Comparison of ENCODE assay signal across 14 cellular contexts in genomic region chr4:26907731-26908599, GRCh38. TPM values are rescaled to one million over a fixed set of nuclear protein-coding genes. Genes with fewer than 3 reads are reported as not detected.
DNase-seq lines count a peak whose midpoint lies in the region; ATAC-seq, FAIRE-seq and TF ChIP-seq lines count a peak whose summit lies in the region.
"Had no signal": no experiment of that assay in that cellular context is flagged by ENCODE, and none has a peak within 500 bp of the region (broad histone marks: within the 10 kb centered on the region; RNA-seq: fewer than 3 reads in every experiment).

No MANE protein-coding gene starts in this region.

- no peak for TF ChIP-seq POLR2A in vagina (IDR thresholded peaks at IDR 0.05)
- no peak for TF ChIP-seq POLR2A in H54 (IDR thresholded peaks at IDR 0.05; ENCODE audit: low read depth, low read length)

- H3K4me3 Mint-ChIP-seq in activated CD8-positive, alpha-beta T cell treated with anti-CD3 and anti-CD28 coated beads for 36 hours: no peak overlapping the region
- no peak overlapping the region for H3K4me3 Mint-ChIP-seq in activated CD8-positive, alpha-beta T cell treated with anti-CD3 and anti-CD28 coated beads, Interleukin-2, amount 10 ng/mL, durations not matched to agents 7 days and 5 days

- peaks cover 6% of the 10 kb centered on the region for H3K36me3 Mint-ChIP-seq in activated CD8-positive, alpha-beta T cell treated with anti-CD3 and anti-CD28 coated beads for 36 hours (ENCODE audit: low read depth)
- H3K36me3 Mint-ChIP-seq in activated CD8-positive, alpha-beta T cell treated with anti-CD3 and anti-CD28 coated beads, Interleukin-2, amount 10 ng/mL, durations not matched to agents 7 days and 5 days (ENCODE audit: low read depth): peaks cover 22% of the 10 kb centered on the region

- H3K4me1 Mint-ChIP-seq in activated CD8-positive, alpha-beta T cell treated with anti-CD3 and anti-CD28 coated beads for 36 hours (ENCODE audit: low read depth): peaks cover 69% of the 10 kb centered on the region
- peaks cover 56% of the 10 kb centered on the region for H3K4me1 Mint-ChIP-seq in activated CD8-positive, alpha-beta T cell treated with anti-CD3 and anti-CD28 coated beads, Interleukin-2, amount 10 ng/mL, durations not matched to agents 7 days and 5 days (ENCODE audit: low read depth)

- CTCF ChIA-PET in activated CD8-positive, alpha-beta T cell treated with anti-CD3 and anti-CD28 coated beads for 36 hours (lab: Charles Lee): interaction anchor here (0.8 to 1.1 kb wide), 3 partner anchors 9 to 22 kb away, joined by 3 to 5 read pairs (median 3); no protein-coding TSS in a partner anchor
- CTCF ChIA-PET in activated CD8-positive, alpha-beta T cell treated with anti-CD3 and anti-CD28 coated beads, Interleukin-2, amount 10 ng/mL, durations not matched to agents 7 days and 5 days (lab: Charles Lee): interaction anchor here (1.3 kb wide), 1 partner anchor 9 kb away, joined by 5 read pairs; no protein-coding TSS in a partner anchor

- POLR2A ChIA-PET in activated CD8-positive, alpha-beta T cell treated with anti-CD3 and anti-CD28 coated beads for 36 hours (lab: Charles Lee): interaction anchor here (0.8 to 1.5 kb wide), 3 partner anchors 9 to 18 kb away, joined by 3 read pairs; no protein-coding TSS in a partner anchor
- POLR2A ChIA-PET in activated CD8-positive, alpha-beta T cell treated with anti-CD3 and anti-CD28 coated beads, Interleukin-2, amount 10 ng/mL, durations not matched to agents 7 days and 5 days (lab: Charles Lee): no interaction called here

- H3K36me3 ChIP-seq in skeletal muscle tissue (ENCODE audit: control insufficient read depth in 3 of 3, insufficient read depth in 3 of 3, low read length in 3 of 3) (no peaks in the 10 kb centered on the region), vagina (no peaks in the 10 kb centered on the region)
- H3K36me3 ChIP-seq: breast epithelium had no signal

- H3K27ac Mint-ChIP-seq in activated CD8-positive, alpha-beta T cell treated with anti-CD3 and anti-CD28 coated beads for 36 hours: peak overlapping the region; percentile 22
- no peak overlapping the region for H3K27ac Mint-ChIP-seq in activated CD8-positive, alpha-beta T cell treated with anti-CD3 and anti-CD28 coated beads, Interleukin-2, amount 10 ng/mL, durations not matched to agents 7 days and 5 days

- no peak overlapping the region for H3K9ac ChIP-seq in skeletal muscle tissue (ENCODE audit: low read depth in 1 of 3, low read length in 3 of 3)

- no peak overlapping the region for H3K4me3 ChIP-seq in skeletal muscle tissue (ENCODE audit: low read length in 3 of 3)
- H3K4me3 ChIP-seq in vagina: no peak overlapping the region
- H3K4me3 ChIP-seq: A549, breast epithelium had no signal

- H3K9me3 ChIP-seq in skeletal muscle tissue (ENCODE audit: control insufficient read depth in 3 of 3, low read length in 3 of 3) (no peaks in the 10 kb centered on the region), vagina (no peaks in the 10 kb centered on the region)
- H3K9me3 ChIP-seq: A549, breast epithelium had no signal

- H3K27ac ChIP-seq in caudate nucleus (ENCODE audit: low read depth, low read length) (peak overlapping the region; percentile 38), skeletal muscle tissue (ENCODE audit: low read depth, low read length) (peak overlapping the region; percentile 27), vagina (no peak overlapping the region)
- H3K27ac ChIP-seq: A549 had no signal

- H3K27me3 ChIP-seq in skeletal muscle tissue (ENCODE audit: control insufficient read depth in 3 of 3, insufficient read depth in 3 of 3, low read length in 3 of 3) (no peaks in the 10 kb centered on the region), vagina (no peaks in the 10 kb centered on the region)
- H3K27me3 ChIP-seq: breast epithelium had no signal

- FAIRE-seq in H54 (lab: Jason Lieb, UNC): no peak
- FAIRE-seq: A549, RCC 7860, TTC549 had no signal

- no peak for DNase-seq in activated CD8-positive, alpha-beta T cell treated with anti-CD3 and anti-CD28 coated beads for 36 hours
- DNase-seq in activated CD8-positive, alpha-beta T cell treated with anti-CD3 and anti-CD28 coated beads, Interleukin-2, amount 10 ng/mL, durations not matched to agents 7 days and 5 days: no peak
- DNase-seq in caudate nucleus (lab: John Stamatoyannopoulos, UW): no peak
- DNase-seq in vagina (ENCODE audit: extremely low spot score in 2 of 2): no peak
- DNase-seq in H54 (ENCODE audit: insufficient read length, low spot score): no peak
- DNase-seq: NCI-H226, trophoblast cell had no signal

- intact Hi-C loops in activated CD8-positive, alpha-beta T cell treated with anti-CD3 and anti-CD28 coated beads for 36 hours (cut with micrococcal nuclease): loop anchor here (5.0 kb wide), 1 partner anchor 36 kb away; no protein-coding TSS in a partner anchor
- intact Hi-C loops in vagina (cut with DNase I): no loop called here

- no peaks in the 10 kb centered on the region for H3K9me3 Mint-ChIP-seq in activated CD8-positive, alpha-beta T cell treated with anti-CD3 and anti-CD28 coated beads for 36 hours
- no peaks in the 10 kb centered on the region for H3K9me3 Mint-ChIP-seq in activated CD8-positive, alpha-beta T cell treated with anti-CD3 and anti-CD28 coated beads, Interleukin-2, amount 10 ng/mL, durations not matched to agents 7 days and 5 days (ENCODE audit: insufficient read depth)

- H3K4me1 ChIP-seq in skeletal muscle tissue (ENCODE audit: control insufficient read depth in 3 of 3, insufficient read depth in 3 of 3, low read length in 3 of 3) (peaks cover 0 to 5% (median 4%) of the 10 kb centered on the region in 3 donors), vagina (no peaks in the 10 kb centered on the region)
- H3K4me1 ChIP-seq: A549, breast epithelium had no signal

- no peak for ATAC-seq in activated CD8-positive, alpha-beta T cell treated with anti-CD3 and anti-CD28 coated beads for 36 hours
- ATAC-seq in activated CD8-positive, alpha-beta T cell treated with anti-CD3 and anti-CD28 coated beads, Interleukin-2, amount 10 ng/mL, durations not matched to agents 7 days and 5 days: no peak
- ATAC-seq in HG02852 (IDR thresholded peaks at IDR 0.05; ENCODE audit: unreplicated experiment): peak; percentile 72
- no peak for ATAC-seq in GM21390 (IDR thresholded peaks at IDR 0.05; ENCODE audit: unreplicated experiment)
- ATAC-seq: A549 had no signal

- no peak for TF ChIP-seq CTCF in activated CD8-positive, alpha-beta T cell treated with anti-CD3 and anti-CD28 coated beads for 36 hours (IDR thresholded peaks at IDR 0.05)
- TF ChIP-seq CTCF in vagina (IDR thresholded peaks at IDR 0.05): no peak

- H3K27me3 Mint-ChIP-seq in activated CD8-positive, alpha-beta T cell treated with anti-CD3 and anti-CD28 coated beads for 36 hours: no peaks in the 10 kb centered on the region
- no peaks in the 10 kb centered on the region for H3K27me3 Mint-ChIP-seq in activated CD8-positive, alpha-beta T cell treated with anti-CD3 and anti-CD28 coated beads, Interleukin-2, amount 10 ng/mL, durations not matched to agents 7 days and 5 days (ENCODE audit: low read depth)

RNA-seq across cellular contexts. Expression of gene STIM2, which starts 47.3 kb away (rescaled TPM):
- 10 to 100 TPM; 44.4 to 46.6 TPM for total RNA-seq in activated CD8-positive, alpha-beta T cell treated with anti-CD3 and anti-CD28 coated beads for 36 hours
- total RNA-seq in activated CD8-positive, alpha-beta T cell treated with anti-CD3 and anti-CD28 coated beads, Interleukin-2, amount 10 ng/mL, durations not matched to agents 7 days and 5 days: 10 to 100 TPM; 52.3 to 53.3 TPM
- total RNA-seq in skeletal muscle tissue: 16.2 TPM
- total RNA-seq in vagina: 39.5 TPM
